ENCODE assay signal across 19 cellular contexts in genomic region chr5:324736-325612, GRCh38. TPM values are rescaled to one million over a fixed set of nuclear protein-coding genes. Genes with fewer than 3 reads are reported as not detected.
DNase-seq lines count a peak whose midpoint lies in the region; TF ChIP-seq lines count a peak whose summit lies in the region.
"Had no signal": no experiment of that assay in that cellular context is flagged by ENCODE, and none has a peak within 500 bp of the region (broad histone marks: within the 10 kb centered on the region; RNA-seq: fewer than 3 reads in every experiment).

No MANE protein-coding gene starts in this region.

- DNase-seq in AG10803 (ENCODE audit: low read depth), result no peak
- peak; percentile 39 for DNase-seq in ecto neural progenitor cell (ENCODE audit: low spot score)
- peak; percentile 50 for DNase-seq in sigmoid colon
- no peak for DNase-seq in GM03348 (ENCODE audit: low spot score)
- no peak for DNase-seq in mucosa of gallbladder (ENCODE audit: low spot score)
- DNase-seq in testis, result no peak
- no peak for DNase-seq in NCI-H2029 (lab: John Stamatoyannopoulos, UW)
- DNase-seq: C1 segment of cervical spinal cord, GF-D8, HCEC 1CT, KBM-7, NCI-H1436 treated with DMSO at 0.1 percent for 48 hours, NCI-H2081, NCI-H510A, NCI-H774, PC-9, SHP77, SK-N-SH had no signal

- H3K9me3 ChIP-seq in OCI-LY1 (ENCODE audit: low read length), result no peaks in the 10 kb centered on the region
- no peaks in the 10 kb centered on the region for H3K9me3 ChIP-seq in sigmoid colon
- H3K9me3 ChIP-seq in testis, result no peaks in the 10 kb centered on the region
- H3K9me3 ChIP-seq: SK-N-SH had no signal

- 71 to 78% methylated on average over 24 of the region's 24 CpGs for WGBS in sigmoid colon, 2 donors
- 85 to 87% methylated on average over 24 of the region's 24 CpGs for WGBS in testis, 2 donors

- H3K27me3 ChIP-seq in OCI-LY1 (ENCODE audit: insufficient read depth, low read length) (no peaks in the 10 kb centered on the region), sigmoid colon (peaks cover 21 to 48% (median 35%) of the 10 kb centered on the region in 3 donors), testis (no peaks in the 10 kb centered on the region)

- H3F3A ChIP-seq in OCI-LY1 (ENCODE audit: insufficient read depth, low read length), result no peaks in the 10 kb centered on the region

- no peak overlapping the region for H3K9ac ChIP-seq in OCI-LY1 (ENCODE audit: low read length)
- H3K9ac ChIP-seq: SK-N-SH had no signal

- TF ChIP-seq CTCF in AG10803 (conservative IDR thresholded peaks at IDR 0.05; ENCODE audit: low read length) (no peak), OCI-LY1 (IDR thresholded peaks at IDR 0.05; ENCODE audit: low read length) (no peak), sigmoid colon (IDR thresholded peaks at IDR 0.05) (no peak), testis (IDR thresholded peaks at IDR 0.05) (no peak)

- peaks cover 13% of the 10 kb centered on the region for H3K36me3 ChIP-seq in OCI-LY1 (ENCODE audit: insufficient read depth, low read length)
- H3K36me3 ChIP-seq in sigmoid colon, result no peaks in the 10 kb centered on the region
- no peaks in the 10 kb centered on the region for H3K36me3 ChIP-seq in testis (ENCODE audit: low read depth, missing control alignments)

- TF ChIP-seq POLR2A in sigmoid colon (IDR thresholded peaks at IDR 0.05), result no peak
- no peak for TF ChIP-seq POLR2A in testis (IDR thresholded peaks at IDR 0.05)

- no peak overlapping the region for H2AFZ ChIP-seq in OCI-LY1 (ENCODE audit: low read length)
- H2AFZ ChIP-seq: PC-9 had no signal

- H3K4me2 ChIP-seq in OCI-LY1 (ENCODE audit: low read length), result no peak overlapping the region; the same call in 1 of the 2 replicates
- H3K4me2 ChIP-seq: PC-9, SK-N-SH had no signal

- H3K9me2 ChIP-seq in OCI-LY1 (ENCODE audit: low read depth, low read length), result no peaks in the 10 kb centered on the region
- H3K9me2 ChIP-seq: SK-N-SH had no signal

- no peak for TF ChIP-seq EP300 in sigmoid colon (IDR thresholded peaks at IDR 0.05)

- peak overlapping the region; percentile 14 for H3K27ac ChIP-seq in OCI-LY1 (ENCODE audit: low read depth, low read length, poor library complexity, severe bottlenecking)
- H3K27ac ChIP-seq in sigmoid colon, result no peak overlapping the region
- no peak overlapping the region for H3K27ac ChIP-seq in testis
- H3K27ac ChIP-seq: PC-9 had no signal

- intact Hi-C loops in sigmoid colon (cut with DNase I), result no loop called here
- intact Hi-C loops in testis (cut with DNase I; ENCODE audit: low total_unique reads), result no loop called here

- no peaks in the 10 kb centered on the region for H4K20me1 ChIP-seq in OCI-LY1 (ENCODE audit: insufficient read depth, low read length)

- no peaks in the 10 kb centered on the region for H3K79me2 ChIP-seq in OCI-LY1 (ENCODE audit: insufficient read depth, low read length)

- peaks cover 22% of the 10 kb centered on the region for H3K4me1 ChIP-seq in OCI-LY1 (ENCODE audit: insufficient read depth, low read length, severe bottlenecking)
- H3K4me1 ChIP-seq in sigmoid colon, result peaks cover 0 to 26% (median 23%) of the 10 kb centered on the region in 4 donors
- H3K4me1 ChIP-seq in testis, result no peaks in the 10 kb centered on the region

- H3K4me3 ChIP-seq in AG10803 (ENCODE audit: low read length) (peak overlapping the region; percentile 12), OCI-LY1 (ENCODE audit: low read depth, low read length, poor library complexity, severe bottlenecking) (peak overlapping the region; percentile 12), sigmoid colon (no peak overlapping the region), testis (no peak overlapping the region)
- H3K4me3 ChIP-seq: PC-9 had no signal

RNA-seq across cellular contexts. Expression of gene AHRR, which starts 3.5 kb away (rescaled TPM):
- 1 to 10 TPM in 1 of 4 donors, under 1 TPM in 2, not detected in 1; under 0.01 to 1.4 (median 0.68) TPM for total RNA-seq in sigmoid colon
- polyA plus RNA-seq in sigmoid colon, result 1 to 10 TPM in 2 of 3 donors, under 1 TPM in 1; 0.85 to 1.8 (median 1.2) TPM
- total RNA-seq in mucosa of gallbladder, result 3.5 TPM
- total RNA-seq in testis, result 10 to 100 TPM; 36.9 to 43.4 TPM
- polyA plus RNA-seq in testis (ENCODE audit: insufficient read depth, low read depth, low replicate concordance), result 68.5 TPM

RNA-seq across cellular contexts. Expression of gene PDCD6, which starts 53.5 kb away (rescaled TPM):
- 10 to 100 TPM; 47.6 to 69.1 (median 53.5) TPM for total RNA-seq in sigmoid colon
- polyA plus RNA-seq in sigmoid colon, result 100 to 1,000 TPM; 174 to 231 (median 182) TPM
- total RNA-seq in mucosa of gallbladder, result 97.1 TPM
- 100 to 1,000 TPM; 100 to 123 TPM for total RNA-seq in testis
- polyA plus RNA-seq in testis (ENCODE audit: insufficient read depth, low read depth, low replicate concordance), result 102 TPM

Comparison
In these comparisons a context has a peak if more than half of its experiments do, and no peak if none do; other contexts are left out.
1. DNase-seq: peak in ecto neural progenitor cell (single experiment) and sigmoid colon (single experiment); none in AG10803 (single experiment), GM03348 (single experiment), mucosa of gallbladder (single experiment), testis (single experiment) and NCI-H2029 (single experiment).
2. H3K4me3 ChIP-seq: peak in AG10803 (single experiment) and OCI-LY1 (single experiment); none in sigmoid colon (0 of 4) and testis (0 of 2).